Comparison of ENCODE assay signal across 15 cellular contexts in genomic region chr1:207345644-207346561, GRCh38. TPM values are rescaled to one million over a fixed set of nuclear protein-coding genes. Genes with fewer than 3 reads are reported as not detected.
DNase-seq lines count a peak whose midpoint lies in the region; ATAC-seq and TF ChIP-seq lines count a peak whose summit lies in the region.
"Had no signal": no experiment of that assay in that cellular context is flagged by ENCODE, and none has a peak within 500 bp of the region (broad histone marks: within the 10 kb centered on the region; RNA-seq: fewer than 3 reads in every experiment).

No MANE protein-coding gene starts in this region.

- H3K4me3 Mint-ChIP-seq in activated naive CD4-positive, alpha-beta T cell treated with anti-CD3 and anti-CD28 coated beads, Interleukin-2, amount 10 ng/mL, durations not matched to agents 7 days and 5 days, result no peak overlapping the region
- no peak overlapping the region for H3K4me3 Mint-ChIP-seq in central memory CD8-positive, alpha-beta T cell
- H3K4me3 Mint-ChIP-seq in natural killer cell, result no peak overlapping the region

- DNase-seq in activated naive CD4-positive, alpha-beta T cell treated with anti-CD3 and anti-CD28 coated beads, Interleukin-2, amount 10 ng/mL, durations not matched to agents 7 days and 5 days, result no peak
- no peak for DNase-seq in activated naive CD4-positive, alpha-beta T cell (lab: John Stamatoyannopoulos, UW)
- DNase-seq in central memory CD8-positive, alpha-beta T cell (ENCODE audit: low spot score in 2 of 2), result no peak
- DNase-seq in natural killer cell, result no peak
- peak; percentile 56 for DNase-seq in upper lobe of right lung
- no peak for DNase-seq in SHP77 treated with DMSO at 0.1 percent for 48 hours (lab: John Stamatoyannopoulos, UW)
- DNase-seq in globus pallidus (ENCODE audit: low spot score), result no peak
- DNase-seq: activated CD4-positive, alpha-beta T cell treated with anti-CD3 and anti-CD28 coated beads, Interleukin-2, amount 50 U/mL, for 4 hours; central memory CD4-positive, alpha-beta T cell; GDM1; NCI-H1417 treated with DMSO at 0.1 percent for 48 hours; NCI-H2227 treated with DMSO at 0.1 percent for 48 hours; thyroid gland had no signal

- TF ChIP-seq POLR2A in GM18505 (IDR thresholded peaks at IDR 0.05; ENCODE audit: borderline replicate concordance, extremely low read depth, insufficient read depth, insufficient read length), result no peak

- H3K9me3 Mint-ChIP-seq in activated naive CD4-positive, alpha-beta T cell treated with anti-CD3 and anti-CD28 coated beads, Interleukin-2, amount 10 ng/mL, durations not matched to agents 7 days and 5 days, result peaks cover 18% of the 10 kb centered on the region
- H3K9me3 Mint-ChIP-seq in central memory CD8-positive, alpha-beta T cell, result no peaks in the 10 kb centered on the region
- H3K9me3 Mint-ChIP-seq in natural killer cell, result peaks cover 0 to 3% of the 10 kb centered on the region in 2 donors

- TF ChIP-seq CTCF in natural killer cell (IDR thresholded peaks at IDR 0.05) (no peak), upper lobe of right lung (IDR thresholded peaks at IDR 0.05) (no peak)

- H3K4me1 Mint-ChIP-seq in activated naive CD4-positive, alpha-beta T cell treated with anti-CD3 and anti-CD28 coated beads, Interleukin-2, amount 10 ng/mL, durations not matched to agents 7 days and 5 days, result peaks cover 80% of the 10 kb centered on the region
- peaks cover 65% of the 10 kb centered on the region for H3K4me1 Mint-ChIP-seq in central memory CD8-positive, alpha-beta T cell
- peaks cover 68 to 73% of the 10 kb centered on the region in 2 donors for H3K4me1 Mint-ChIP-seq in natural killer cell

- peaks cover 96% of the 10 kb centered on the region for H3K36me3 Mint-ChIP-seq in activated naive CD4-positive, alpha-beta T cell treated with anti-CD3 and anti-CD28 coated beads, Interleukin-2, amount 10 ng/mL, durations not matched to agents 7 days and 5 days
- H3K36me3 Mint-ChIP-seq in central memory CD8-positive, alpha-beta T cell (ENCODE audit: insufficient read depth), result peaks cover 33% of the 10 kb centered on the region
- H3K36me3 Mint-ChIP-seq in natural killer cell, result peaks cover 23% of the 10 kb centered on the region

- H3K27ac Mint-ChIP-seq in activated naive CD4-positive, alpha-beta T cell treated with anti-CD3 and anti-CD28 coated beads, Interleukin-2, amount 10 ng/mL, durations not matched to agents 7 days and 5 days, result peak overlapping the region; percentile 76
- peak overlapping the region; percentile 82 for H3K27ac Mint-ChIP-seq in central memory CD8-positive, alpha-beta T cell (ENCODE audit: low read depth)
- H3K27ac Mint-ChIP-seq in natural killer cell, result peak overlapping the region; percentile 30 to 50

- H3K9me3 ChIP-seq in upper lobe of right lung, result no peaks in the 10 kb centered on the region
- H3K9me3 ChIP-seq: thyroid gland had no signal

- H3K4me3 ChIP-seq in upper lobe of right lung, result no peak overlapping the region
- H3K4me3 ChIP-seq: thyroid gland had no signal

- no peaks in the 10 kb centered on the region for H3K27me3 ChIP-seq in upper lobe of right lung
- H3K27me3 ChIP-seq: thyroid gland had no signal

- no peak overlapping the region for H3K27ac ChIP-seq in upper lobe of right lung
- H3K27ac ChIP-seq: HL-60, thyroid gland had no signal

- peaks cover 42% of the 10 kb centered on the region for H3K36me3 ChIP-seq in upper lobe of right lung

- CTCF ChIA-PET in activated naive CD4-positive, alpha-beta T cell treated with anti-CD3 and anti-CD28 coated beads, Interleukin-2, amount 10 ng/mL, durations not matched to agents 7 days and 5 days (lab: Charles Lee), result interaction anchor here (0.7 kb wide), 1 partner anchor 10 kb away, joined by 3 read pairs; no protein-coding TSS in a partner anchor

- intact Hi-C loops in natural killer cell (cut with micrococcal nuclease) (no loop called here), upper lobe of right lung (cut with DNase I) (no loop called here)

- ATAC-seq in central memory CD8-positive, alpha-beta T cell (replicated peaks; ENCODE audit: extremely low read depth, poor library complexity, severe bottlenecking), result no peak
- ATAC-seq in natural killer cell, result peak in 1 of 3 donors; percentile 17
- ATAC-seq in upper lobe of right lung, result peak; percentile 59
- ATAC-seq in GM18505 (IDR thresholded peaks at IDR 0.05; ENCODE audit: unreplicated experiment), result no peak

- H3K27me3 Mint-ChIP-seq in activated naive CD4-positive, alpha-beta T cell treated with anti-CD3 and anti-CD28 coated beads, Interleukin-2, amount 10 ng/mL, durations not matched to agents 7 days and 5 days, result no peaks in the 10 kb centered on the region
- no peaks in the 10 kb centered on the region for H3K27me3 Mint-ChIP-seq in central memory CD8-positive, alpha-beta T cell
- no peaks in the 10 kb centered on the region for H3K27me3 Mint-ChIP-seq in natural killer cell (ENCODE audit: low read depth in 2 of 2)

- H3K4me1 ChIP-seq in upper lobe of right lung, result no peaks in the 10 kb centered on the region
- H3K4me1 ChIP-seq: thyroid gland had no signal

RNA-seq across cellular contexts. Expression of gene CD55, which starts 24.4 kb away (rescaled TPM):
- total RNA-seq in natural killer cell (100 to 1,000 TPM in 2 of 3 donors, 10 to 100 TPM in 1; 80.7 to 138 (median 113) TPM), upper lobe of right lung (512 TPM)
